In genomic region chr7:150877545-150877944, GRCh38 we compare ENCODE assay signal across 13 cellular contexts. TPM values are rescaled to one million over a fixed set of nuclear protein-coding genes. Genes with fewer than 3 reads are reported as not detected.
DNase-seq lines count a peak whose midpoint lies in the region; ATAC-seq, FAIRE-seq and TF ChIP-seq lines count a peak whose summit lies in the region.
"Had no signal": no experiment of that assay in that cellular context is flagged by ENCODE, and none has a peak within 500 bp of the region (broad histone marks: within the 10 kb centered on the region; RNA-seq: fewer than 3 reads in every experiment).

No MANE protein-coding gene starts in this region.

- intact Hi-C loops in activated CD8-positive, alpha-beta T cell treated with anti-CD3 and anti-CD28 coated beads for 36 hours (cut with micrococcal nuclease) = no loop called here
- intact Hi-C loops in transverse colon (cut with DNase I; ENCODE audit: low total_unique reads) = loop anchor here (10.0 kb wide), 1 partner anchor 93 kb away; no protein-coding TSS in a partner anchor

- peaks cover 6% of the 10 kb centered on the region for H3K4me1 ChIP-seq in astrocyte (ENCODE audit: insufficient read depth, low read length)
- H3K4me1 ChIP-seq in transverse colon = peaks cover 0 to 12% (median 4%) of the 10 kb centered on the region in 4 donors
- H3K4me1 ChIP-seq: parathyroid adenoma had no signal

- H3K36me3 ChIP-seq in astrocyte (ENCODE audit: insufficient read depth, low read length) = no peaks in the 10 kb centered on the region
- H3K36me3 ChIP-seq in transverse colon = no peaks in the 10 kb centered on the region
- H3K36me3 ChIP-seq: spleen had no signal

- no peaks in the 10 kb centered on the region for H3K4me1 Mint-ChIP-seq in activated CD8-positive, alpha-beta T cell treated with anti-CD3 and anti-CD28 coated beads, Interleukin-2, amount 10 ng/mL, durations not matched to agents 7 days and 5 days (ENCODE audit: low read depth)
- peaks cover 14% of the 10 kb centered on the region for H3K4me1 Mint-ChIP-seq in activated CD8-positive, alpha-beta T cell treated with anti-CD3 and anti-CD28 coated beads for 36 hours (ENCODE audit: low read depth)
- peaks cover 13% of the 10 kb centered on the region for H3K4me1 Mint-ChIP-seq in astrocyte (ENCODE audit: low read depth, unreplicated experiment)

- no peak overlapping the region for H3K4me3 Mint-ChIP-seq in activated CD8-positive, alpha-beta T cell treated with anti-CD3 and anti-CD28 coated beads, Interleukin-2, amount 10 ng/mL, durations not matched to agents 7 days and 5 days
- H3K4me3 Mint-ChIP-seq in activated CD8-positive, alpha-beta T cell treated with anti-CD3 and anti-CD28 coated beads for 36 hours = no peak overlapping the region
- H3K4me3 Mint-ChIP-seq in astrocyte (ENCODE audit: unreplicated experiment) = no peak overlapping the region
- H3K4me3 Mint-ChIP-seq: stimulated activated memory B cell treated with anti-CD40 and anti-IgM and Interleukin-4, amounts not matched to agents 10 μg/mL and 1 μg/mL and 100 μg/mL, for 72 hours had no signal

- in situ Hi-C loops in transverse colon (cut with MboI; ENCODE audit: low pct_ligation_motif_present in 1 of 4, low pct_unique_long_range_greater_than_20kb in 1 of 4, low sequenced_read_pairs in 3 of 4) = loop anchor here in 3 of 4 donors (5.0 to 25.0 kb wide), 4 partner anchors 100 to 440 kb away; partner anchors contain the start of genes KCNH2 (in 1 of the 3) and NOS3 (in 1 of the 3)

- no peak overlapping the region for H3K4me3 ChIP-seq in astrocyte (ENCODE audit: insufficient read depth, low read depth, low read length)
- H3K4me3 ChIP-seq in transverse colon = no peak overlapping the region

- peak; percentile 27 for ATAC-seq in activated CD8-positive, alpha-beta T cell treated with anti-CD3 and anti-CD28 coated beads, Interleukin-2, amount 10 ng/mL, durations not matched to agents 7 days and 5 days
- no peak for ATAC-seq in activated CD8-positive, alpha-beta T cell treated with anti-CD3 and anti-CD28 coated beads for 36 hours
- no peak for ATAC-seq in HG02885 (IDR thresholded peaks at IDR 0.05; ENCODE audit: poor library complexity, unreplicated experiment)
- ATAC-seq: stimulated activated memory B cell treated with anti-CD40 and anti-IgM and Interleukin-4, amounts not matched to agents 10 μg/mL and 1 μg/mL and 100 μg/mL, for 72 hours had no signal

- H2AFZ ChIP-seq in astrocyte (ENCODE audit: low read depth, low read length) = no peak overlapping the region

- TF ChIP-seq CTCF in activated CD8-positive, alpha-beta T cell treated with anti-CD3 and anti-CD28 coated beads for 36 hours (IDR thresholded peaks at IDR 0.05) = no peak
- no peak for TF ChIP-seq CTCF in astrocyte (IDR thresholded peaks at IDR 0.05; ENCODE audit: insufficient read depth, low read depth, low read length)
- no peak for TF ChIP-seq CTCF in transverse colon (IDR thresholded peaks at IDR 0.05)

- no peak for FAIRE-seq in astrocyte (lab: Jason Lieb, UNC)

- no peak overlapping the region for H3K9ac ChIP-seq in astrocyte (ENCODE audit: low read length)
- H3K9ac ChIP-seq: parathyroid adenoma had no signal

- WGBS in transverse colon (ENCODE audit: low coverage in 1 of 2), 2 donors = 0 to 81% methylated on average over 1 to 4 of the region's 4 CpGs

- CTCF ChIA-PET in activated CD8-positive, alpha-beta T cell treated with anti-CD3 and anti-CD28 coated beads, Interleukin-2, amount 10 ng/mL, durations not matched to agents 7 days and 5 days (lab: Charles Lee) = interaction anchor here (0.7 to 4.5 kb wide), 10 partner anchors 10 to 214 kb away, joined by 3 to 24 read pairs (median 4); no protein-coding TSS in a partner anchor
- CTCF ChIA-PET in activated CD8-positive, alpha-beta T cell treated with anti-CD3 and anti-CD28 coated beads for 36 hours (lab: Charles Lee) = interaction anchor here (0.7 to 7.0 kb wide), 18 partner anchors 8 to 429 kb away, joined by 3 to 55 read pairs (median 6); no protein-coding TSS in a partner anchor

- H3K27me3 ChIP-seq in astrocyte (ENCODE audit: insufficient read depth, low read length) (no peaks in the 10 kb centered on the region), transverse colon (no peaks in the 10 kb centered on the region)
- H3K27me3 ChIP-seq: spleen had no signal

- H3K9me3 ChIP-seq in astrocyte (ENCODE audit: insufficient read depth, low read depth, low read length) = no peaks in the 10 kb centered on the region
- peaks cover 18 to 19% of the 10 kb centered on the region in 2 donors for H3K9me3 ChIP-seq in transverse colon

- POLR2A ChIA-PET in activated CD8-positive, alpha-beta T cell treated with anti-CD3 and anti-CD28 coated beads, Interleukin-2, amount 10 ng/mL, durations not matched to agents 7 days and 5 days (lab: Charles Lee) = no interaction called here
- POLR2A ChIA-PET in activated CD8-positive, alpha-beta T cell treated with anti-CD3 and anti-CD28 coated beads for 36 hours (lab: Charles Lee) = no interaction called here

- H3K4me2 ChIP-seq in astrocyte (ENCODE audit: low read length) = no peak overlapping the region

- peaks cover 51% of the 10 kb centered on the region for H3K27me3 Mint-ChIP-seq in activated CD8-positive, alpha-beta T cell treated with anti-CD3 and anti-CD28 coated beads, Interleukin-2, amount 10 ng/mL, durations not matched to agents 7 days and 5 days (ENCODE audit: low read depth)
- peaks cover 3% of the 10 kb centered on the region for H3K27me3 Mint-ChIP-seq in activated CD8-positive, alpha-beta T cell treated with anti-CD3 and anti-CD28 coated beads for 36 hours
- no peaks in the 10 kb centered on the region for H3K27me3 Mint-ChIP-seq in astrocyte (ENCODE audit: low read depth, unreplicated experiment)
- H3K27me3 Mint-ChIP-seq: stimulated activated memory B cell treated with anti-CD40 and anti-IgM and Interleukin-4, amounts not matched to agents 10 μg/mL and 1 μg/mL and 100 μg/mL, for 72 hours had no signal

- H3K27ac ChIP-seq in astrocyte (ENCODE audit: low read depth, low read length) (no peak overlapping the region), transverse colon (peak overlapping the region in 3 of 4 donors; percentile 9 to 41 (median 32))
- H3K27ac ChIP-seq: parathyroid adenoma had no signal

- H4K20me1 ChIP-seq in astrocyte (ENCODE audit: insufficient read depth, low read length) = no peaks in the 10 kb centered on the region

- TF ChIP-seq EP300 in transverse colon (IDR thresholded peaks at IDR 0.05; ENCODE audit: low read depth) = no peak

- no peak overlapping the region for H3K27ac Mint-ChIP-seq in activated CD8-positive, alpha-beta T cell treated with anti-CD3 and anti-CD28 coated beads, Interleukin-2, amount 10 ng/mL, durations not matched to agents 7 days and 5 days
- no peak overlapping the region for H3K27ac Mint-ChIP-seq in activated CD8-positive, alpha-beta T cell treated with anti-CD3 and anti-CD28 coated beads for 36 hours
- peak overlapping the region; percentile 53 for H3K27ac Mint-ChIP-seq in astrocyte (ENCODE audit: unreplicated experiment)
- H3K27ac Mint-ChIP-seq: stimulated activated memory B cell treated with anti-CD40 and anti-IgM and Interleukin-4, amounts not matched to agents 10 μg/mL and 1 μg/mL and 100 μg/mL, for 72 hours had no signal

- peaks cover 20% of the 10 kb centered on the region for H3K9me3 Mint-ChIP-seq in activated CD8-positive, alpha-beta T cell treated with anti-CD3 and anti-CD28 coated beads, Interleukin-2, amount 10 ng/mL, durations not matched to agents 7 days and 5 days (ENCODE audit: insufficient read depth)
- H3K9me3 Mint-ChIP-seq in activated CD8-positive, alpha-beta T cell treated with anti-CD3 and anti-CD28 coated beads for 36 hours = peaks cover 21% of the 10 kb centered on the region
- peaks cover 7% of the 10 kb centered on the region for H3K9me3 Mint-ChIP-seq in astrocyte (ENCODE audit: unreplicated experiment)
- H3K9me3 Mint-ChIP-seq: type B pancreatic cell had no signal

- DNase-seq in activated CD8-positive, alpha-beta T cell treated with anti-CD3 and anti-CD28 coated beads, Interleukin-2, amount 10 ng/mL, durations not matched to agents 7 days and 5 days = no peak
- DNase-seq in activated CD8-positive, alpha-beta T cell treated with anti-CD3 and anti-CD28 coated beads for 36 hours = no peak
- DNase-seq in astrocyte (ENCODE audit: low read depth) (no peak), left kidney (ENCODE audit: low read depth, low spot score) (peak; percentile 40), transverse colon (no peak), 8988T (no peak), NCI-H1048 (lab: John Stamatoyannopoulos, UW) (no peak)
- DNase-seq: spleen, T1000 had no signal

- peaks cover 5% of the 10 kb centered on the region for H3K36me3 Mint-ChIP-seq in activated CD8-positive, alpha-beta T cell treated with anti-CD3 and anti-CD28 coated beads, Interleukin-2, amount 10 ng/mL, durations not matched to agents 7 days and 5 days (ENCODE audit: low read depth)
- H3K36me3 Mint-ChIP-seq in activated CD8-positive, alpha-beta T cell treated with anti-CD3 and anti-CD28 coated beads for 36 hours (ENCODE audit: low read depth) = peaks cover 5% of the 10 kb centered on the region
- H3K36me3 Mint-ChIP-seq in astrocyte (ENCODE audit: low read depth, unreplicated experiment) = peaks cover 2% of the 10 kb centered on the region
- H3K36me3 Mint-ChIP-seq: type B pancreatic cell had no signal

- H3K79me2 ChIP-seq in astrocyte (ENCODE audit: insufficient read depth, low read length) = no peaks in the 10 kb centered on the region
- H3K79me2 ChIP-seq: parathyroid adenoma had no signal

- TF ChIP-seq POLR2A in transverse colon (IDR thresholded peaks at IDR 0.05) = no peak

RNA-seq across cellular contexts. Expression of gene AOC1, which starts 25.2 kb away (rescaled TPM):
- total RNA-seq in activated CD8-positive, alpha-beta T cell treated with anti-CD3 and anti-CD28 coated beads, Interleukin-2, amount 10 ng/mL, durations not matched to agents 7 days and 5 days = not detected
- not detected for total RNA-seq in activated CD8-positive, alpha-beta T cell treated with anti-CD3 and anti-CD28 coated beads for 36 hours
- total RNA-seq in astrocyte = not detected in 2 replicates
- total RNA-seq in transverse colon = 100 to 1,000 TPM; 143 to 687 (median 427) TPM

Comparison
In these comparisons a context has a peak if more than half of its experiments do, and no peak if none do; other contexts are left out.
1. RNA of gene AOC1, which starts 25.2 kb away (total RNA-seq): 143 to 687 TPM in transverse colon; not detected in astrocyte, not detected in activated CD8-positive, alpha-beta T cell treated with anti-CD3 and anti-CD28 coated beads, Interleukin-2, amount 10 ng/mL, durations not matched to agents 7 days and 5 days and not detected in activated CD8-positive, alpha-beta T cell treated with anti-CD3 and anti-CD28 coated beads for 36 hours; every median in the first group is over 100 times any median in the second.